In genomic region chr21:31088196-31088751, GRCh38 we compare ENCODE assay signal across 1 cellular context.
TF ChIP-seq lines count a peak whose summit lies in the region.

No MANE protein-coding gene starts in this region.

TF ChIP-seq in GM23338, 12 proteins besides CTCF, POLR2A, EP300 and RAD21:
- TF ChIP-seq ZNF462 (CRISPR knock-in tag; IDR thresholded peaks at IDR 0.05) = no peak
- no peak for TF ChIP-seq ZNF331 (CRISPR knock-in tag; IDR thresholded peaks at IDR 0.05; ENCODE audit: low read depth)
- no peak for TF ChIP-seq NANOG (IDR thresholded peaks at IDR 0.05; ENCODE audit: borderline replicate concordance)
- no peak for TF ChIP-seq ZNF114 (CRISPR knock-in tag; IDR thresholded peaks at IDR 0.05)
- no peak for TF ChIP-seq ETS1 (IDR thresholded peaks at IDR 0.05)
- no peak for TF ChIP-seq CREB1 (CRISPR knock-in tag; IDR thresholded peaks at IDR 0.05; ENCODE audit: low read depth)
- TF ChIP-seq EZH2 (IDR thresholded peaks at IDR 0.05; ENCODE audit: low read depth, unreplicated experiment) = no peak
- TF ChIP-seq POLR2AphosphoS5 (IDR thresholded peaks at IDR 0.05; ENCODE audit: low read depth) = no peak
- no peak for TF ChIP-seq EZH2phosphoT487 (IDR thresholded peaks at IDR 0.05; ENCODE audit: unreplicated experiment)
- no peak for TF ChIP-seq REST (IDR thresholded peaks at IDR 0.05; ENCODE audit: unreplicated experiment)
- TF ChIP-seq JUNB (IDR thresholded peaks at IDR 0.05; ENCODE audit: unreplicated experiment) = no peak
- no peak for TF ChIP-seq STAT1 (IDR thresholded peaks at IDR 0.05; ENCODE audit: unreplicated experiment)
TF ChIP-seq in GM23338: peak in this region for 0.
